In genomic region chr12:4025420-4026358, GRCh38 we compare ENCODE assay signal across 18 cellular contexts.
A peak's percentile ranks its signal among the peaks of the same experiment; 100 is the strongest.
DNase-seq lines count a peak whose midpoint lies in the region; ATAC-seq and TF ChIP-seq lines count a peak whose summit lies in the region.
"Had no signal": no experiment of that assay in that cellular context is flagged by ENCODE, and none has a peak within 500 bp of the region (broad histone marks: within the 10 kb centered on the region; RNA-seq: fewer than 3 reads in every experiment).

No MANE protein-coding gene starts in this region.

- H3K36me3 ChIP-seq in ES-I3 (ENCODE audit: insufficient read depth, low read length), result peaks cover 3% of the 10 kb centered on the region
- H3K36me3 ChIP-seq in iPS DF 6.9 (ENCODE audit: control insufficient read depth, insufficient read depth, low read length), result no peaks in the 10 kb centered on the region
- H3K36me3 ChIP-seq: BE2C, MG63 had no signal

- no peaks in the 10 kb centered on the region for H3K36me3 Mint-ChIP-seq in T-helper 17 cell (ENCODE audit: low read depth)
- H3K36me3 Mint-ChIP-seq in nephron progenitor cell (ENCODE audit: low read depth), result no peaks in the 10 kb centered on the region
- H3K36me3 Mint-ChIP-seq: activated CD4-positive, alpha-beta memory T cell treated with anti-CD3 and anti-CD28 coated beads for 36 hours had no signal

- H3K4me1 Mint-ChIP-seq in T-helper 17 cell (peaks cover 25% of the 10 kb centered on the region), nephron progenitor cell (peaks cover 86% of the 10 kb centered on the region)

- H3K27me3 ChIP-seq in iPS DF 6.9 (ENCODE audit: control insufficient read depth, insufficient read depth, low read length), result no peaks in the 10 kb centered on the region
- H3K27me3 ChIP-seq: MG63 had no signal

- peak overlapping the region; percentile 77 for H3K4me3 Mint-ChIP-seq in T-helper 17 cell
- peak overlapping the region; percentile 45 for H3K4me3 Mint-ChIP-seq in nephron progenitor cell
- H3K4me3 Mint-ChIP-seq: activated CD4-positive, alpha-beta memory T cell treated with anti-CD3 and anti-CD28 coated beads for 36 hours; activated T-helper 17 cell treated with anti-CD3 and anti-CD28 coated beads, Interleukin-2, amount 50 U/mL, for 72 hours had no signal

- H3K4me1 ChIP-seq in ES-I3 (ENCODE audit: insufficient read depth, low read length) (peaks cover 40% of the 10 kb centered on the region), iPS DF 6.9 (ENCODE audit: control insufficient read depth, insufficient read depth, low read length) (peaks cover 20% of the 10 kb centered on the region)
- H3K4me1 ChIP-seq: BE2C had no signal

- no peak overlapping the region; the same call in 1 of the 2 replicates for H3K4me3 ChIP-seq in iPS DF 6.9 (ENCODE audit: low read length)
- H3K4me3 ChIP-seq: MG63 had no signal

- no peaks in the 10 kb centered on the region for H3K9me3 Mint-ChIP-seq in nephron progenitor cell
- H3K9me3 Mint-ChIP-seq: activated CD4-positive, alpha-beta memory T cell treated with anti-CD3 and anti-CD28 coated beads for 36 hours; activated T-helper 17 cell treated with anti-CD3 and anti-CD28 coated beads, Interleukin-2, amount 50 U/mL, for 72 hours had no signal

- peak overlapping the region; percentile 88 for H3K27ac Mint-ChIP-seq in T-helper 17 cell
- H3K27ac Mint-ChIP-seq in nephron progenitor cell, result peak overlapping the region; percentile 97
- H3K27ac Mint-ChIP-seq: activated CD4-positive, alpha-beta memory T cell treated with anti-CD3 and anti-CD28 coated beads for 36 hours; activated T-helper 17 cell treated with anti-CD3 and anti-CD28 coated beads, Interleukin-2, amount 50 U/mL, for 72 hours had no signal

- peaks cover 9% of the 10 kb centered on the region for H3K27me3 Mint-ChIP-seq in T-helper 17 cell
- H3K27me3 Mint-ChIP-seq in nephron progenitor cell (ENCODE audit: low read depth, poor library complexity), result peaks cover 16% of the 10 kb centered on the region
- H3K27me3 Mint-ChIP-seq: activated CD4-positive, alpha-beta memory T cell treated with anti-CD3 and anti-CD28 coated beads for 36 hours; activated T-helper 17 cell treated with anti-CD3 and anti-CD28 coated beads, Interleukin-2, amount 50 U/mL, for 72 hours had no signal

- H3K9ac ChIP-seq in ES-I3 (ENCODE audit: low read depth, low read length), result peak overlapping the region; percentile 56

- peak overlapping the region; percentile 85 for H3K27ac ChIP-seq in iPS DF 6.9 (ENCODE audit: low read length)
- H3K27ac ChIP-seq: RWPE1 had no signal

- no peak for TF ChIP-seq CTCF in nephron progenitor cell (IDR thresholded peaks at IDR 0.05)

- WGBS in iPS DF 6.9 (ENCODE audit: insufficient coverage, insufficient read length), result no CpG with 5 or more reads among the region's 23 CpGs

- no peak for DNase-seq in T-helper 17 cell
- DNase-seq in iPS DF 6.9 (ENCODE audit: low read depth, low spot score), result peak; percentile 94
- DNase-seq in nephron progenitor cell, result peak; percentile 73
- no peak for DNase-seq in DMS114 treated with DMSO at 0.1 percent for 48 hours (lab: John Stamatoyannopoulos, UW; ENCODE audit: unreplicated experiment)
- DNase-seq in NCI-H69 (lab: John Stamatoyannopoulos, UW), result no peak
- DNase-seq in posterior cingulate gyrus, result no peak
- DNase-seq: activated CD4-positive, alpha-beta memory T cell treated with anti-CD3 and anti-CD28 coated beads for 36 hours; aorta; BE2C; DMS79 treated with DMSO at 0.1 percent for 48 hours; MG63; NCI-H1930; NCI-H526; stimulated activated CD4-positive, alpha-beta T cell treated with anti-CD3 and anti-CD28 coated beads, Interleukin-2, amount 100 ng/mL, for 24 hours had no signal

- intact Hi-C loops in posterior cingulate gyrus (cut with DNase I), result no loop called here

- no peaks in the 10 kb centered on the region for H3K9me3 ChIP-seq in ES-I3 (ENCODE audit: control insufficient read depth, insufficient read depth, low read length)
- H3K9me3 ChIP-seq in T-helper 17 cell (ENCODE audit: control insufficient read depth, low read length, poor library complexity, severe bottlenecking), result no peaks in the 10 kb centered on the region
- no peaks in the 10 kb centered on the region for H3K9me3 ChIP-seq in iPS DF 6.9 (ENCODE audit: control insufficient read depth, insufficient read depth, low read length)
- H3K9me3 ChIP-seq: BE2C, MG63 had no signal

- no peak for ATAC-seq in T-helper 17 cell
- ATAC-seq in activated CD4-positive, CD25-positive, alpha-beta regulatory T cell treated with anti-CD3 and anti-CD28 coated beads, Interleukin-2, amount 50 U/mL, for 24 hours, result no peak
- ATAC-seq: activated T-helper 17 cell treated with anti-CD3 and anti-CD28 coated beads, Interleukin-2, amount 50 U/mL, for 72 hours had no signal

Comparison
In these comparisons a context has a peak if more than half of its experiments do, and no peak if none do; other contexts are left out.
1. DNase-seq: peak in iPS DF 6.9 (single experiment) and nephron progenitor cell (single experiment); none in T-helper 17 cell (0 of 3), DMS114 treated with DMSO at 0.1 percent for 48 hours (single experiment), NCI-H69 (single experiment) and posterior cingulate gyrus (0 of 10).